8 cellular contexts compared by ENCODE assay signal in genomic region chr4:17613761-17614415, GRCh38. TPM values are rescaled to one million over a fixed set of nuclear protein-coding genes. Genes with fewer than 3 reads are reported as not detected.
DNase-seq lines count a peak whose midpoint lies in the region; ATAC-seq and TF ChIP-seq lines count a peak whose summit lies in the region.

No MANE protein-coding gene starts in this region.

- peak overlapping the region; percentile 96 for H2AFZ ChIP-seq in SK-N-SH (ENCODE audit: low read depth)

- H3K4me1 ChIP-seq in SK-N-SH (ENCODE audit: control insufficient read depth in 1 of 2, insufficient read depth in 2 of 2, low read depth in 1 of 2, low read length in 1 of 2) (peaks cover 0 to 6% of the 10 kb centered on the region in 2 experiments; a peak in 1 of 4 replicates), right lobe of liver (peaks cover 0 to 16% (median 6%) of the 10 kb centered on the region in 4 donors), suprapubic skin (peaks cover 34% of the 10 kb centered on the region)

- H3K27me3 ChIP-seq in SK-N-SH (ENCODE audit: insufficient read depth) (no peaks in the 10 kb centered on the region), right lobe of liver (no peaks in the 10 kb centered on the region), suprapubic skin (no peaks in the 10 kb centered on the region)

- H3K4me2 ChIP-seq in SK-N-SH = peak overlapping the region; percentile 83

- WGBS in SK-N-SH (ENCODE audit: low lambda C conversion rate) = 2% methylated on average over 23 of the region's 23 CpGs
- 3% methylated on average over 20 of the region's 23 CpGs for WGBS in right lobe of liver (ENCODE audit: insufficient coverage, low coverage, low lambda C conversion rate, missing lambda C conversion rate)
- WGBS in suprapubic skin = 3% methylated on average over 23 of the region's 23 CpGs

- ATAC-seq in GM18868 (IDR thresholded peaks at IDR 0.05; ENCODE audit: unreplicated experiment) = peak; percentile 52
- ATAC-seq in HG03064 (IDR thresholded peaks at IDR 0.05; ENCODE audit: low read depth, unreplicated experiment) = peak; percentile 40
- peak; percentile 77 to 85 (median 79) for ATAC-seq in right lobe of liver

- peaks cover 9% of the 10 kb centered on the region for H3F3A ChIP-seq in SK-N-SH (replicated peaks; ENCODE audit: insufficient read depth)

- H3K4me3 ChIP-seq in AG04449 (ENCODE audit: low read depth, low read length) (peak overlapping the region; percentile 85), SK-N-SH (ENCODE audit: low read depth in 2 of 2, low read length in 1 of 2) (peak overlapping the region; percentile 78 to 80), choroid plexus epithelial cell (ENCODE audit: low read depth, low read length) (peak overlapping the region; percentile 88), right lobe of liver (peak overlapping the region; percentile 70 to 90 (median 73)), suprapubic skin (peak overlapping the region; percentile 61)

- DNase-seq in AG04449 (ENCODE audit: low read depth, low spot score) = no peak
- no peak for DNase-seq in SK-N-SH
- DNase-seq in choroid plexus epithelial cell (ENCODE audit: low read depth) = peak; percentile 73
- peak in 2 of 3 donors; percentile 43 to 53 for DNase-seq in right lobe of liver
- DNase-seq in suprapubic skin (ENCODE audit: low spot score in 2 of 2) = no peak
- no peak for DNase-seq in NCI-H1436 treated with DMSO at 0.1 percent for 48 hours (lab: John Stamatoyannopoulos, UW)

- no peaks in the 10 kb centered on the region for H3K9me3 ChIP-seq in SK-N-SH
- H3K9me3 ChIP-seq in right lobe of liver = no peaks in the 10 kb centered on the region
- no peaks in the 10 kb centered on the region for H3K9me3 ChIP-seq in suprapubic skin

- intact Hi-C loops in right lobe of liver (cut with DNase I) = no loop called here

- TF ChIP-seq CTCF in AG04449 (IDR thresholded peaks at IDR 0.05; ENCODE audit: insufficient read depth, low read length, missing control alignments) (no peak), SK-N-SH (IDR thresholded peaks at IDR 0.05) (no peak), choroid plexus epithelial cell (conservative IDR thresholded peaks at IDR 0.05; ENCODE audit: low read depth, low read length) (no peak), right lobe of liver (IDR thresholded peaks at IDR 0.05) (no peak), suprapubic skin (IDR thresholded peaks at IDR 0.05) (no peak)

- TF ChIP-seq EP300 in SK-N-SH (IDR thresholded peaks at IDR 0.05; ENCODE audit: borderline replicate concordance in 1 of 2, low read depth in 1 of 2, low read length in 1 of 2) (no peak), suprapubic skin (IDR thresholded peaks at IDR 0.05) (no peak)

- H4K20me1 ChIP-seq in SK-N-SH (ENCODE audit: insufficient read depth) = peaks cover 35% of the 10 kb centered on the region

- TF ChIP-seq POLR2A in right lobe of liver (IDR thresholded peaks at IDR 0.05) (no peak), suprapubic skin (IDR thresholded peaks at IDR 0.05) (no peak)

- H3K36me3 ChIP-seq in SK-N-SH (replicated peaks in 1 of 2; ENCODE audit: control insufficient read depth in 1 of 2, insufficient read depth in 2 of 2, low read length in 1 of 2) = peaks cover 5 to 7% of the 10 kb centered on the region in 2 experiments
- H3K36me3 ChIP-seq in right lobe of liver = no peaks in the 10 kb centered on the region
- no peaks in the 10 kb centered on the region for H3K36me3 ChIP-seq in suprapubic skin

- H3K9me2 ChIP-seq in SK-N-SH = no peaks in the 10 kb centered on the region

- H3K27ac ChIP-seq in SK-N-SH (ENCODE audit: low read depth in 2 of 2, low read length in 1 of 2) (peak overlapping the region; percentile 70 to 81), right lobe of liver (peak overlapping the region; percentile 78 to 86 (median 86)), suprapubic skin (peak overlapping the region; percentile 72)

- H3K9ac ChIP-seq in SK-N-SH = peak overlapping the region; percentile 93

- CTCF ChIA-PET in AG04449 (lab: Yijun Ruan, JAX) (interaction anchor here (0.7 to 4.7 kb wide), 4 partner anchors 23 to 194 kb away, joined by 3 to 23 read pairs (median 16); no protein-coding TSS in a partner anchor), SK-N-SH (lab: Yijun Ruan, JAX) (interaction anchor here (0.6 to 2.1 kb wide), 5 partner anchors 16 to 195 kb away, joined by 3 to 10 read pairs (median 4); no protein-coding TSS in a partner anchor)

- H3K79me2 ChIP-seq in SK-N-SH (ENCODE audit: insufficient read depth) = peaks cover 45% of the 10 kb centered on the region

- POLR2A ChIA-PET in AG04449 (lab: Yijun Ruan, JAX) = interaction anchor here (0.5 to 1.7 kb wide), 5 partner anchors 10 to 194 kb away, joined by 3 to 6 read pairs (median 3); no protein-coding TSS in a partner anchor
- POLR2A ChIA-PET in SK-N-SH (lab: Yijun Ruan, JAX) = interaction anchor here (0.9 to 1.3 kb wide), 5 partner anchors 8 to 197 kb away, joined by 3 to 5 read pairs (median 3); partner anchors contain the start of genes DCAF16 and NCAPG

- TF ChIP-seq RAD21 in SK-N-SH (IDR thresholded peaks at IDR 0.05; ENCODE audit: low read length) = no peak

TF ChIP-seq in SK-N-SH, 30 proteins besides CTCF, POLR2A, EP300 and RAD21:
- TF ChIP-seq IRF3 (IDR thresholded peaks at IDR 0.05; ENCODE audit: low read depth, low read length) (no peak), USF1 (IDR thresholded peaks at IDR 0.05; ENCODE audit: borderline replicate concordance, low read depth) (no peak), JUND (IDR thresholded peaks at IDR 0.05) (0 out of 2 replicates have a peak, but pooled peaks have one; percentile 14), FOXM1 (IDR thresholded peaks at IDR 0.05; ENCODE audit: low read depth) (no peak), TEAD4 (IDR thresholded peaks at IDR 0.05; ENCODE audit: borderline replicate concordance, insufficient read depth) (no peak), FOSL2 (IDR thresholded peaks at IDR 0.05; ENCODE audit: borderline replicate concordance, low read depth) (peak; percentile 50; the same call in 1 of the 2 replicates), PBX3 (IDR thresholded peaks at IDR 0.05) (no peak), RXRA (IDR thresholded peaks at IDR 0.05; ENCODE audit: borderline replicate concordance, low read depth) (no peak), RFX5 (IDR thresholded peaks at IDR 0.05; ENCODE audit: low read length) (no peak)

RNA-seq across cellular contexts. Expression of gene MED28, which starts 0.6 kb away (rescaled TPM):
- 5.9 and 7.5 TPM in 2 replicates for polyA plus RNA-seq in SK-N-SH (2012; rRNA removed)
- polyA plus RNA-seq in SK-N-SH (2012; cell fraction: cytosol; rRNA removed) = 9.2 and 10.1 TPM in 2 replicates
- 8.5 and 12.6 TPM in 2 replicates for polyA plus RNA-seq in SK-N-SH (2012; cell fraction: nucleus; rRNA removed)
- total RNA-seq in right lobe of liver = 10 to 100 TPM in 4 of 6 experiments, 1 to 10 TPM in 2; 3.8 to 18.6 (median 15.3) TPM
- total RNA-seq in suprapubic skin = 10 to 100 TPM; 12.4 to 22.2 (median 14.4) TPM

RNA-seq across cellular contexts. Expression of gene LAP3, which starts 36.9 kb away (rescaled TPM):
- 53.2 and 67.8 TPM in 2 replicates for polyA plus RNA-seq in SK-N-SH (2012; rRNA removed)
- polyA plus RNA-seq in SK-N-SH (2012; cell fraction: cytosol; rRNA removed) = 66.9 and 72.0 TPM in 2 replicates
- polyA plus RNA-seq in SK-N-SH (2012; cell fraction: nucleus; rRNA removed) = 33.7 and 42.9 TPM in 2 replicates
- total RNA-seq in right lobe of liver (100 to 1,000 TPM in 4 of 6 experiments, 10 to 100 TPM in 2; 70.9 to 138 (median 102) TPM), suprapubic skin (100 to 1,000 TPM in 1 of 4 donors, 10 to 100 TPM in 3; 45.9 to 100 (median 62.0) TPM)

Comparison
In these comparisons a context has a peak if more than half of its experiments do, and no peak if none do; other contexts are left out.
1. DNase-seq: peak in choroid plexus epithelial cell (single experiment) and right lobe of liver (2 of 3); none in AG04449 (single experiment), SK-N-SH (single experiment), suprapubic skin (0 of 2) and NCI-H1436 treated with DMSO at 0.1 percent for 48 hours (single experiment).
2. Peak in every context shown above with its lines, with median percentiles within 50 percentile points of each other: H3K4me3 ChIP-seq, ATAC-seq and H3K27ac ChIP-seq.